In genomic region chr6:153000790-153001189, GRCh38 we compare ENCODE assay signal across 8 cellular contexts. TPM values are rescaled to one million over a fixed set of nuclear protein-coding genes. Genes with fewer than 3 reads are reported as not detected.
DNase-seq lines count a peak whose midpoint lies in the region; ATAC-seq and TF ChIP-seq lines count a peak whose summit lies in the region.
"Not testable (repeated sequence)": the region's sequence is repeated elsewhere in the genome, so short reads cannot be mapped to it uniquely, and the experiment has no call there.

No MANE protein-coding gene starts in this region.

- H3K9me3 Mint-ChIP-seq in CD4-positive, alpha-beta memory T cell; activated T-helper 17 cell treated with anti-CD3 and anti-CD28 coated beads, Interleukin-2, amount 50 U/mL, for 72 hours; chondrocyte (ENCODE audit: low read depth); natural killer cell; stimulated activated naive B cell treated with anti-CD40 and anti-IgM and Interleukin-4, amounts not matched to agents 10 μg/mL and 1 μg/mL and 100 μg/mL, for 72 hours: not testable (repeated sequence)

- H3K4me1 ChIP-seq in CD4-positive, alpha-beta memory T cell (ENCODE audit: insufficient read depth, low read length): peaks cover 51% of the 10 kb centered on the region
- not testable (repeated sequence) for H3K4me1 ChIP-seq in HUES6 (ENCODE audit: control insufficient read depth, insufficient read depth, low read length)
- H3K4me1 ChIP-seq in heart left ventricle: peaks cover 4 to 60% (median 37%) of the 10 kb centered on the region in 12 donors

- H4K20me1 ChIP-seq in SU-DHL-6 (ENCODE audit: low read depth, low read length): peaks cover 11% of the 10 kb centered on the region

- H3K27ac ChIP-seq in CD4-positive, alpha-beta memory T cell (ENCODE audit: low read depth, low read length); HUES6 (ENCODE audit: low read depth, low read length); SU-DHL-6 (ENCODE audit: low read depth, low read length): not testable (repeated sequence)
- H3K27ac ChIP-seq in heart left ventricle: peak overlapping the region in 1 of 12 donors; percentile 93

- not testable (repeated sequence) for H3K27me3 Mint-ChIP-seq in CD4-positive, alpha-beta memory T cell; activated T-helper 17 cell treated with anti-CD3 and anti-CD28 coated beads, Interleukin-2, amount 50 U/mL, for 72 hours; chondrocyte (ENCODE audit: low read depth); natural killer cell (ENCODE audit: low read depth in 2 of 2); stimulated activated naive B cell treated with anti-CD40 and anti-IgM and Interleukin-4, amounts not matched to agents 10 μg/mL and 1 μg/mL and 100 μg/mL, for 72 hours

- whole genome bisulfite sequencing in heart left ventricle, 4 donors: 91 to 96% (median 94%) methylated on average over 9 of the region's 9 CpGs

- peaks cover 67% of the 10 kb centered on the region for H3K79me2 ChIP-seq in SU-DHL-6 (ENCODE audit: insufficient read depth, low read length)

- peaks cover 12% of the 10 kb centered on the region for H3K36me3 ChIP-seq in CD4-positive, alpha-beta memory T cell (ENCODE audit: insufficient read depth, low read length)
- H3K36me3 ChIP-seq in HUES6 (ENCODE audit: control insufficient read depth, insufficient read depth, low read length) (peaks cover 39% of the 10 kb centered on the region), SU-DHL-6 (ENCODE audit: low read length) (peaks cover 29% of the 10 kb centered on the region), heart left ventricle (peaks cover 0 to 41% (median 27%) of the 10 kb centered on the region in 9 donors)

- H3K27ac Mint-ChIP-seq in CD4-positive, alpha-beta memory T cell: peak overlapping the region in 1 of 7 donors; percentile 82
- H3K27ac Mint-ChIP-seq in activated T-helper 17 cell treated with anti-CD3 and anti-CD28 coated beads, Interleukin-2, amount 50 U/mL, for 72 hours; chondrocyte (ENCODE audit: unreplicated experiment); stimulated activated naive B cell treated with anti-CD40 and anti-IgM and Interleukin-4, amounts not matched to agents 10 μg/mL and 1 μg/mL and 100 μg/mL, for 72 hours: not testable (repeated sequence)
- peak overlapping the region; percentile 90 to 97 for H3K27ac Mint-ChIP-seq in natural killer cell

- peaks cover 40 to 66% (median 52%) of the 10 kb centered on the region in 4 donors for H3K4me1 Mint-ChIP-seq in CD4-positive, alpha-beta memory T cell
- peaks cover 26% of the 10 kb centered on the region for H3K4me1 Mint-ChIP-seq in activated T-helper 17 cell treated with anti-CD3 and anti-CD28 coated beads, Interleukin-2, amount 50 U/mL, for 72 hours
- peaks cover 40% of the 10 kb centered on the region for H3K4me1 Mint-ChIP-seq in chondrocyte (ENCODE audit: low read depth)
- H3K4me1 Mint-ChIP-seq in natural killer cell: peaks cover 59 to 61% of the 10 kb centered on the region in 2 donors
- peaks cover 19 to 45% of the 10 kb centered on the region in 2 donors for H3K4me1 Mint-ChIP-seq in stimulated activated naive B cell treated with anti-CD40 and anti-IgM and Interleukin-4, amounts not matched to agents 10 μg/mL and 1 μg/mL and 100 μg/mL, for 72 hours

- not testable (repeated sequence) for DNase-seq in CD4-positive, alpha-beta memory T cell; chondrocyte (ENCODE audit: low spot score); heart left ventricle; natural killer cell; stimulated activated naive B cell treated with anti-CD40 and anti-IgM and Interleukin-4, amounts not matched to agents 10 μg/mL and 1 μg/mL and 100 μg/mL, for 72 hours

- not testable (repeated sequence) for H3K4me3 ChIP-seq in CD4-positive, alpha-beta memory T cell (ENCODE audit: low read length in 2 of 2)
- peak overlapping the region; percentile 98 for H3K4me3 ChIP-seq in HUES6 (ENCODE audit: low read depth, low read length)
- H3K4me3 ChIP-seq in SU-DHL-6 (ENCODE audit: insufficient read depth, low read length, poor library complexity, severe bottlenecking): peak overlapping the region; percentile 67
- H3K4me3 ChIP-seq in heart left ventricle: peak overlapping the region in 8 of 12 donors; percentile 60 to 87 (median 78)

- H3K27me3 ChIP-seq in CD4-positive, alpha-beta memory T cell (ENCODE audit: insufficient read depth, low read length); HUES6 (ENCODE audit: control insufficient read depth, insufficient read depth, low read length); SU-DHL-6 (ENCODE audit: low read length); heart left ventricle: not testable (repeated sequence)

- H3K9me3 ChIP-seq in CD4-positive, alpha-beta memory T cell (ENCODE audit: control insufficient read depth in 1 of 2, low read length in 2 of 2); HUES6 (ENCODE audit: control insufficient read depth, insufficient read depth, low read depth, low read length); SU-DHL-6 (ENCODE audit: insufficient read depth, low read length); heart left ventricle: not testable (repeated sequence)

- not testable (repeated sequence) for TF ChIP-seq CTCF in SU-DHL-6 (IDR thresholded peaks at IDR 0.05; ENCODE audit: insufficient read depth, low read length, poor library complexity, severe bottlenecking); chondrocyte (IDR thresholded peaks at IDR 0.05); heart left ventricle (IDR thresholded peaks at IDR 0.05); natural killer cell (IDR thresholded peaks at IDR 0.05)

- H2AFZ ChIP-seq in SU-DHL-6 (ENCODE audit: low read depth, low read length, severe bottlenecking): not testable (repeated sequence)

- POLR2A ChIA-PET in CD4-positive, alpha-beta memory T cell (lab: Charles Lee; ENCODE audit: partially characterized antibody): interaction anchor here (1.6 kb wide), 1 partner anchor 17 kb away, joined by 10 read pairs; the partner anchor contains the start of gene FBXO5

- intact Hi-C loops in CD4-positive, alpha-beta memory T cell (cut with micrococcal nuclease): loop anchor here (10.0 kb wide), 2 partner anchors 1244 to 1734 kb away; partner anchors contain the start of gene SCAF8
- intact Hi-C loops in heart left ventricle (cut with DNase I): loop anchor here in 1 of 10 donors (2.0 kb wide), 1 partner anchor 14 kb away; no protein-coding TSS in a partner anchor
- intact Hi-C loops in natural killer cell (cut with micrococcal nuclease): not testable (repeated sequence)

- not testable (repeated sequence) for H3K9ac ChIP-seq in HUES6 (ENCODE audit: low read length)
- H3K9ac ChIP-seq in SU-DHL-6 (ENCODE audit: low read length): peak overlapping the region; percentile 77; the same call in 1 of the 2 replicates

- not testable (repeated sequence) for H3K9me2 ChIP-seq in SU-DHL-6 (replicated peaks; ENCODE audit: insufficient read depth, low read length)

- CTCF ChIA-PET in CD4-positive, alpha-beta memory T cell (lab: Charles Lee; ENCODE audit: partially characterized antibody): interaction anchor here (0.7 to 2.2 kb wide), 4 partner anchors 8 to 52 kb away, joined by 3 to 8 read pairs (median 5); partner anchors contain the start of gene FBXO5

- H3K4me3 Mint-ChIP-seq in CD4-positive, alpha-beta memory T cell: peak overlapping the region in 7 of 8 donors; percentile 94 to 98 (median 97)
- H3K4me3 Mint-ChIP-seq in activated T-helper 17 cell treated with anti-CD3 and anti-CD28 coated beads, Interleukin-2, amount 50 U/mL, for 72 hours: peak overlapping the region; percentile 95
- H3K4me3 Mint-ChIP-seq in chondrocyte (ENCODE audit: unreplicated experiment) (peak overlapping the region; percentile 92), natural killer cell (peak overlapping the region; percentile 98)
- H3K4me3 Mint-ChIP-seq in stimulated activated naive B cell treated with anti-CD40 and anti-IgM and Interleukin-4, amounts not matched to agents 10 μg/mL and 1 μg/mL and 100 μg/mL, for 72 hours: peak overlapping the region; percentile 98 to 100

- H3K36me3 Mint-ChIP-seq in CD4-positive, alpha-beta memory T cell: peaks cover 22 to 40% of the 10 kb centered on the region in 2 donors
- H3K36me3 Mint-ChIP-seq in activated T-helper 17 cell treated with anti-CD3 and anti-CD28 coated beads, Interleukin-2, amount 50 U/mL, for 72 hours (ENCODE audit: low read depth): peaks cover 71% of the 10 kb centered on the region
- not testable (repeated sequence) for H3K36me3 Mint-ChIP-seq in chondrocyte (ENCODE audit: low read depth); natural killer cell
- H3K36me3 Mint-ChIP-seq in stimulated activated naive B cell treated with anti-CD40 and anti-IgM and Interleukin-4, amounts not matched to agents 10 μg/mL and 1 μg/mL and 100 μg/mL, for 72 hours: peaks cover 18 to 29% of the 10 kb centered on the region in 2 donors

- TF ChIP-seq POLR2A in heart left ventricle (IDR thresholded peaks at IDR 0.05): not testable (repeated sequence)

- ATAC-seq in activated T-helper 17 cell treated with anti-CD3 and anti-CD28 coated beads, Interleukin-2, amount 50 U/mL, for 72 hours (replicated peaks); heart left ventricle; natural killer cell; stimulated activated naive B cell treated with anti-CD40 and anti-IgM and Interleukin-4, amounts not matched to agents 10 μg/mL and 1 μg/mL and 100 μg/mL, for 72 hours (replicated peaks): not testable (repeated sequence)

- peak overlapping the region; percentile 97 for H3K4me2 ChIP-seq in SU-DHL-6 (ENCODE audit: low read depth, low read length, poor library complexity, severe bottlenecking)

- peaks cover 36% of the 10 kb centered on the region for H3F3A ChIP-seq in SU-DHL-6 (ENCODE audit: insufficient read depth)

RNA-seq across cellular contexts. Expression of gene MTRF1L, which starts 1.7 kb away (rescaled TPM):
- 10 to 100 TPM; 17.3 to 18.3 TPM for total RNA-seq in CD4-positive, alpha-beta memory T cell
- 1 to 10 TPM; 5.1 to 6.6 TPM for polyA plus RNA-seq in CD4-positive, alpha-beta memory T cell
- 10 to 100 TPM; 15.4 to 22.4 TPM for total RNA-seq in activated T-helper 17 cell treated with anti-CD3 and anti-CD28 coated beads, Interleukin-2, amount 50 U/mL, for 72 hours
- 16.5 to 17.6 TPM (median 17.1 TPM) in 3 replicates for total RNA-seq in chondrocyte
- total RNA-seq in heart left ventricle: 10 to 100 TPM; 17.0 to 33.0 (median 22.7) TPM
- polyA plus RNA-seq in heart left ventricle: 10 to 100 TPM; 14.8 to 24.3 TPM
- total RNA-seq in natural killer cell: 10 to 100 TPM; 17.6 to 24.7 (median 21.6) TPM

RNA-seq across cellular contexts. Expression of gene FBXO5, which starts 17.9 kb away (rescaled TPM):
- 10 to 100 TPM in 1 of 2 experiments, 1 to 10 TPM in 1; 9.9 to 10.4 TPM for total RNA-seq in CD4-positive, alpha-beta memory T cell
- polyA plus RNA-seq in CD4-positive, alpha-beta memory T cell: 1 to 10 TPM; 4.8 to 8.8 TPM
- total RNA-seq in activated T-helper 17 cell treated with anti-CD3 and anti-CD28 coated beads, Interleukin-2, amount 50 U/mL, for 72 hours: 10 to 100 TPM; 39.7 to 41.4 TPM
- 6.8 to 10.8 TPM (median 7.3 TPM) in 3 replicates for total RNA-seq in chondrocyte
- total RNA-seq in heart left ventricle: 1 to 10 TPM; 1.1 to 5.1 (median 2.1) TPM
- polyA plus RNA-seq in heart left ventricle: 1 to 10 TPM in 1 of 2 donors, under 1 TPM in 1; 0.65 to 1.7 TPM
- total RNA-seq in natural killer cell: 10 to 100 TPM in 1 of 3 donors, 1 to 10 TPM in 2; 5.9 to 11.2 (median 9.6) TPM
